ENCODE assay signal across 1 cellular context in the genomic region with DNA sequence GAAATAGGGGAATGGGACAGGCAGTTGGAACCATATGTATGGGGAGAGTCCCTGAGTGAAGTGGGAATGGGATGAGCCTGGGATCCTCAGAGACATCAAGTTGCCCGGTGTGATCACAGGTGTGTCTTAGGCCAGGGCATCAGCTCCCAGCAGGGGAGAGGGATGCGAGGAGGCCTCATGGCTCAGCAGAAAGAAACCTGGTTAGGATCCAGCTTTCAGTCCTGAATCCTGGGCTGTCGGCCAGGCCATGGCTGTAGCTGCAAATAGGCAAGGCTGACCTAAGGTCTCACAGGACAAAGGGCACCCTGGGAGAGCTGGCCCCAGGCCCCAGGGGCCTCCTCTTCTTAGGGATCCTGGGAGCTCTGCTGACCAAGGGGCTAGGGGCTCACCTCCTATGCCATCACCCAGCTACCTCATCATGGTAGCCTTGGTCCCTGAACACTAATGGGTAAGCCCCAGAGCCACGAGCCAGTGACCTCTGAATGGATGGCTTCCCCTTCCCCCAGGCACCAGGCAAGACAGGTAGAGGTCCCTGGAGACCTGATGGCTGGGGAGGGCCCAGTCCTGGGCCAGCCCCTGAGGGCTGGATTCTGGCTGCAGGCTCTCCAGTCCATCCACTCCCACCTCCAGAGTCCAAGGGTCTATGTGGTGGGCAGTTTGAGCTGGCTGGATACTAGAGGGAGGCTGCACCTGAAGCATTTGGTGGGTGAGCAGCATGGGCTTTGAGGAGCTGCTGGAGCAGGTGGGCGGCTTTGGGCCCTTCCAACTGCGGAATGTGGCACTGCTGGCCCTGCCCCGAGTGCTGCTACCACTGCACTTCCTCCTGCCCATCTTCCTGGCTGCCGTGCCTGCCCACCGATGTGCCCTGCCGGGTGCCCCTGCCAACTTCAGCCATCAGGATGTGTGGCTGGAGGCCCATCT.
TF ChIP-seq lines count a peak whose summit lies in the region.

A gene with protein sequence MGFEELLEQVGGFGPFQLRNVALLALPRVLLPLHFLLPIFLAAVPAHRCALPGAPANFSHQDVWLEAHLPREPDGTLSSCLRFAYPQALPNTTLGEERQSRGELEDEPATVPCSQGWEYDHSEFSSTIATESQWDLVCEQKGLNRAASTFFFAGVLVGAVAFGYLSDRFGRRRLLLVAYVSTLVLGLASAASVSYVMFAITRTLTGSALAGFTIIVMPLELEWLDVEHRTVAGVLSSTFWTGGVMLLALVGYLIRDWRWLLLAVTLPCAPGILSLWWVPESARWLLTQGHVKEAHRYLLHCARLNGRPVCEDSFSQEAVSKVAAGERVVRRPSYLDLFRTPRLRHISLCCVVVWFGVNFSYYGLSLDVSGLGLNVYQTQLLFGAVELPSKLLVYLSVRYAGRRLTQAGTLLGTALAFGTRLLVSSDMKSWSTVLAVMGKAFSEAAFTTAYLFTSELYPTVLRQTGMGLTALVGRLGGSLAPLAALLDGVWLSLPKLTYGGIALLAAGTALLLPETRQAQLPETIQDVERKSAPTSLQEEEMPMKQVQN (plus strand): TSS at position 617 of the 921 bp plus-strand sequence. CDS start 99 bp downstream, at position 716.

TF ChIP-seq in HepG2, 621 proteins besides CTCF, POLR2A, EP300 and RAD21 (continued from another document and continues in another):
- TF ChIP-seq, protein P1, sequence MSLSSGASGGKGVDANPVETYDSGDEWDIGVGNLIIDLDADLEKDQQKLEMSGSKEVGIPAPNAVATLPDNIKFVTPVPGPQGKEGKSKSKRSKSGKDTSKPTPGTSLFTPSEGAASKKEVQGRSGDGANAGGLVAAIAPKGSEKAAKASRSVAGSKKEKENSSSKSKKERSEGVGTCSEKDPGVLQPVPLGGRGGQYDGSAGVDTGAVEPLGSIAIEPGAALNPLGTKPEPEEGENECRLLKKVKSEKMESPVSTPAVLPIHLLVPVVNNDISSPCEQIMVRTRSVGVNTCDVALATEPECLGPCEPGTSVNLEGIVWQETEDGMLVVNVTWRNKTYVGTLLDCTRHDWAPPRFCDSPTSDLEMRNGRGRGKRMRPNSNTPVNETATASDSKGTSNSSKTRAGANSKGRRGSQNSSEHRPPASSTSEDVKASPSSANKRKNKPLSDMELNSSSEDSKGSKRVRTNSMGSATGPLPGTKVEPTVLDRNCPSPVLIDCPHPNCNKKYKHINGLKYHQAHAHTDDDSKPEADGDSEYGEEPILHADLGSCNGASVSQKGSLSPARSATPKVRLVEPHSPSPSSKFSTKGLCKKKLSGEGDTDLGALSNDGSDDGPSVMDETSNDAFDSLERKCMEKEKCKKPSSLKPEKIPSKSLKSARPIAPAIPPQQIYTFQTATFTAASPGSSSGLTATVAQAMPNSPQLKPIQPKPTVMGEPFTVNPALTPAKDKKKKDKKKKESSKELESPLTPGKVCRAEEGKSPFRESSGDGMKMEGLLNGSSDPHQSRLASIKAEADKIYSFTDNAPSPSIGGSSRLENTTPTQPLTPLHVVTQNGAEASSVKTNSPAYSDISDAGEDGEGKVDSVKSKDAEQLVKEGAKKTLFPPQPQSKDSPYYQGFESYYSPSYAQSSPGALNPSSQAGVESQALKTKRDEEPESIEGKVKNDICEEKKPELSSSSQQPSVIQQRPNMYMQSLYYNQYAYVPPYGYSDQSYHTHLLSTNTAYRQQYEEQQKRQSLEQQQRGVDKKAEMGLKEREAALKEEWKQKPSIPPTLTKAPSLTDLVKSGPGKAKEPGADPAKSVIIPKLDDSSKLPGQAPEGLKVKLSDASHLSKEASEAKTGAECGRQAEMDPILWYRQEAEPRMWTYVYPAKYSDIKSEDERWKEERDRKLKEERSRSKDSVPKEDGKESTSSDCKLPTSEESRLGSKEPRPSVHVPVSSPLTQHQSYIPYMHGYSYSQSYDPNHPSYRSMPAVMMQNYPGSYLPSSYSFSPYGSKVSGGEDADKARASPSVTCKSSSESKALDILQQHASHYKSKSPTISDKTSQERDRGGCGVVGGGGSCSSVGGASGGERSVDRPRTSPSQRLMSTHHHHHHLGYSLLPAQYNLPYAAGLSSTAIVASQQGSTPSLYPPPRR (CRISPR knock-in tag; IDR thresholded peaks at IDR 0.05; ENCODE audit: borderline replicate concordance), result peak; percentile 53; the same call in 1 of the 2 replicates
- TF ChIP-seq ZNF350 (CRISPR knock-in tag; IDR thresholded peaks at IDR 0.05; ENCODE audit: borderline replicate concordance, low read depth) (peak; percentile 83; the same call in 1 of the 2 replicates), MAFF (IDR thresholded peaks at IDR 0.05; ENCODE audit: low read depth, low read length) (no peak), WIZ (CRISPR knock-in tag; IDR thresholded peaks at IDR 0.05) (peak; percentile 71; the same call in 1 of the 2 replicates), ZFP36 (IDR thresholded peaks at IDR 0.05; ENCODE audit: borderline replicate concordance, low read depth, low read length, partially characterized antibody) (no peak), NCOA2 (CRISPR knock-in tag; IDR thresholded peaks at IDR 0.05) (0 out of 2 replicates have a peak, but pooled peaks have one; percentile 46), TP53 (CRISPR knock-in tag; conservative IDR thresholded peaks at IDR 0.05) (no peak), PHF21A (CRISPR knock-in tag; IDR thresholded peaks at IDR 0.05) (peak; percentile 70), SRY (CRISPR knock-in tag; IDR thresholded peaks at IDR 0.05) (no peak; the same call in 1 of the 2 replicates), KDM4B (CRISPR knock-in tag; IDR thresholded peaks at IDR 0.05) (no peak; the same call in 1 of the 2 replicates), ZIK1 (CRISPR knock-in tag; IDR thresholded peaks at IDR 0.05; ENCODE audit: borderline replicate concordance, low read depth) (no peak), ZKSCAN5 (CRISPR knock-in tag; IDR thresholded peaks at IDR 0.05) (no peak; the same call in 1 of the 2 replicates), FOXK1 (CRISPR knock-in tag; IDR thresholded peaks at IDR 0.05; ENCODE audit: borderline replicate concordance, low read depth) (no peak), SATB2 (CRISPR knock-in tag; IDR thresholded peaks at IDR 0.05) (no peak), MXD4 (CRISPR knock-in tag; IDR thresholded peaks at IDR 0.05) (no peak), PLRG1 (conservative IDR thresholded peaks at IDR 0.05) (no peak), GFI1 (CRISPR knock-in tag; IDR thresholded peaks at IDR 0.05; ENCODE audit: borderline replicate concordance) (no peak), CHCHD3 (CRISPR knock-in tag; IDR thresholded peaks at IDR 0.05) (0 out of 2 replicates have a peak, but pooled peaks have one; percentile 69), ZNF839 (CRISPR knock-in tag; IDR thresholded peaks at IDR 0.05; ENCODE audit: borderline replicate concordance) (peak; percentile 68; the same call in 1 of the 2 replicates), NBN (conservative IDR thresholded peaks at IDR 0.05) (no peak), ZNF737 (CRISPR knock-in tag; IDR thresholded peaks at IDR 0.05; ENCODE audit: borderline replicate concordance) (no peak), ZKSCAN8 (CRISPR knock-in tag; IDR thresholded peaks at IDR 0.05; ENCODE audit: borderline replicate concordance) (no peak), SSRP1 (CRISPR knock-in tag; IDR thresholded peaks at IDR 0.05) (no peak), ZNF234 (CRISPR knock-in tag; conservative IDR thresholded peaks at IDR 0.05) (no peak), CHD2 (IDR thresholded peaks at IDR 0.05; ENCODE audit: low read depth, low read length) (no peak), BCL6 (CRISPR knock-in tag; IDR thresholded peaks at IDR 0.05) (peak; percentile 33; the same call in 1 of the 2 replicates), TAF15 (IDR thresholded peaks at IDR 0.05; ENCODE audit: low read depth, low read length, poor library complexity, severe bottlenecking) (no peak), ISX (CRISPR knock-in tag; conservative IDR thresholded peaks at IDR 0.05) (no peak), SMC3 (IDR thresholded peaks at IDR 0.05; ENCODE audit: low read length) (no peak), ZNF724P (CRISPR knock-in tag; IDR thresholded peaks at IDR 0.05; ENCODE audit: borderline replicate concordance) (peak; percentile 92; the same call in 1 of the 2 replicates), RBM22 (optimal IDR thresholded peaks at IDR 0.05; ENCODE audit: low read length) (no peak), ZNF121 (CRISPR knock-in tag; IDR thresholded peaks at IDR 0.05) (peak; percentile 65; the same call in 1 of the 2 replicates), MBNL3 (CRISPR knock-in tag; conservative IDR thresholded peaks at IDR 0.05) (no peak)
- TF ChIP-seq, protein P2, sequence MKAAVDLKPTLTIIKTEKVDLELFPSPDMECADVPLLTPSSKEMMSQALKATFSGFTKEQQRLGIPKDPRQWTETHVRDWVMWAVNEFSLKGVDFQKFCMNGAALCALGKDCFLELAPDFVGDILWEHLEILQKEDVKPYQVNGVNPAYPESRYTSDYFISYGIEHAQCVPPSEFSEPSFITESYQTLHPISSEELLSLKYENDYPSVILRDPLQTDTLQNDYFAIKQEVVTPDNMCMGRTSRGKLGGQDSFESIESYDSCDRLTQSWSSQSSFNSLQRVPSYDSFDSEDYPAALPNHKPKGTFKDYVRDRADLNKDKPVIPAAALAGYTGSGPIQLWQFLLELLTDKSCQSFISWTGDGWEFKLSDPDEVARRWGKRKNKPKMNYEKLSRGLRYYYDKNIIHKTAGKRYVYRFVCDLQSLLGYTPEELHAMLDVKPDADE (CRISPR knock-in tag; IDR thresholded peaks at IDR 0.05), result no peak
- TF ChIP-seq, protein P3, sequence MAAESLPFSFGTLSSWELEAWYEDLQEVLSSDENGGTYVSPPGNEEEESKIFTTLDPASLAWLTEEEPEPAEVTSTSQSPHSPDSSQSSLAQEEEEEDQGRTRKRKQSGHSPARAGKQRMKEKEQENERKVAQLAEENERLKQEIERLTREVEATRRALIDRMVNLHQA (CRISPR knock-in tag; IDR thresholded peaks at IDR 0.05), result no peak
- TF ChIP-seq, protein P4, sequence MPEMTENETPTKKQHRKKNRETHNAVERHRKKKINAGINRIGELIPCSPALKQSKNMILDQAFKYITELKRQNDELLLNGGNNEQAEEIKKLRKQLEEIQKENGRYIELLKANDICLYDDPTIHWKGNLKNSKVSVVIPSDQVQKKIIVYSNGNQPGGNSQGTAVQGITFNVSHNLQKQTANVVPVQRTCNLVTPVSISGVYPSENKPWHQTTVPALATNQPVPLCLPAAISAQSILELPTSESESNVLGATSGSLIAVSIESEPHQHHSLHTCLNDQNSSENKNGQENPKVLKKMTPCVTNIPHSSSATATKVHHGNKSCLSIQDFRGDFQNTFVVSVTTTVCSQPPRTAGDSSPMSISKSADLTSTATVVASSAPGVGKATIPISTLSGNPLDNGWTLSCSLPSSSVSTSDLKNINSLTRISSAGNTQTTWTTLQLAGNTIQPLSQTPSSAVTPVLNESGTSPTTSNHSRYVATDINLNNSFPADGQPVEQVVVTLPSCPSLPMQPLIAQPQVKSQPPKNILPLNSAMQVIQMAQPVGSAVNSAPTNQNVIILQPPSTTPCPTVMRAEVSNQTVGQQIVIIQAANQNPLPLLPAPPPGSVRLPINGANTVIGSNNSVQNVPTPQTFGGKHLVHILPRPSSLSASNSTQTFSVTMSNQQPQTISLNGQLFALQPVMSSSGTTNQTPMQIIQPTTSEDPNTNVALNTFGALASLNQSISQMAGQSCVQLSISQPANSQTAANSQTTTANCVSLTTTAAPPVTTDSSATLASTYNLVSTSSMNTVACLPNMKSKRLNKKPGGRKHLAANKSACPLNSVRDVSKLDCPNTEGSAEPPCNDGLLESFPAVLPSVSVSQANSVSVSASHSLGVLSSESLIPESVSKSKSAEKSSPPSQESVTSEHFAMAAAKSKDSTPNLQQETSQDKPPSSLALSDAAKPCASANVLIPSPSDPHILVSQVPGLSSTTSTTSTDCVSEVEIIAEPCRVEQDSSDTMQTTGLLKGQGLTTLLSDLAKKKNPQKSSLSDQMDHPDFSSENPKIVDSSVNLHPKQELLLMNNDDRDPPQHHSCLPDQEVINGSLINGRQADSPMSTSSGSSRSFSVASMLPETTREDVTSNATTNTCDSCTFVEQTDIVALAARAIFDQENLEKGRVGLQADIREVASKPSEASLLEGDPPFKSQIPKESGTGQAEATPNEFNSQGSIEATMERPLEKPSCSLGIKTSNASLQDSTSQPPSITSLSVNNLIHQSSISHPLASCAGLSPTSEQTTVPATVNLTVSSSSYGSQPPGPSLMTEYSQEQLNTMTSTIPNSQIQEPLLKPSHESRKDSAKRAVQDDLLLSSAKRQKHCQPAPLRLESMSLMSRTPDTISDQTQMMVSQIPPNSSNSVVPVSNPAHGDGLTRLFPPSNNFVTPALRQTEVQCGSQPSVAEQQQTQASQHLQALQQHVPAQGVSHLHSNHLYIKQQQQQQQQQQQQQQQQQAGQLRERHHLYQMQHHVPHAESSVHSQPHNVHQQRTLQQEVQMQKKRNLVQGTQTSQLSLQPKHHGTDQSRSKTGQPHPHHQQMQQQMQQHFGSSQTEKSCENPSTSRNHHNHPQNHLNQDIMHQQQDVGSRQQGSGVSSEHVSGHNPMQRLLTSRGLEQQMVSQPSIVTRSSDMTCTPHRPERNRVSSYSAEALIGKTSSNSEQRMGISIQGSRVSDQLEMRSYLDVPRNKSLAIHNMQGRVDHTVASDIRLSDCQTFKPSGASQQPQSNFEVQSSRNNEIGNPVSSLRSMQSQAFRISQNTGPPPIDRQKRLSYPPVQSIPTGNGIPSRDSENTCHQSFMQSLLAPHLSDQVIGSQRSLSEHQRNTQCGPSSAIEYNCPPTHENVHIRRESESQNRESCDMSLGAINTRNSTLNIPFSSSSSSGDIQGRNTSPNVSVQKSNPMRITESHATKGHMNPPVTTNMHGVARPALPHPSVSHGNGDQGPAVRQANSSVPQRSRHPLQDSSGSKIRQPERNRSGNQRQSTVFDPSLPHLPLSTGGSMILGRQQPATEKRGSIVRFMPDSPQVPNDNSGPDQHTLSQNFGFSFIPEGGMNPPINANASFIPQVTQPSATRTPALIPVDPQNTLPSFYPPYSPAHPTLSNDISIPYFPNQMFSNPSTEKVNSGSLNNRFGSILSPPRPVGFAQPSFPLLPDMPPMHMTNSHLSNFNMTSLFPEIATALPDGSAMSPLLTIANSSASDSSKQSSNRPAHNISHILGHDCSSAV (CRISPR knock-in tag; IDR thresholded peaks at IDR 0.05; ENCODE audit: borderline replicate concordance), result peak; percentile 78; the same call in 1 of the 2 replicates
- TF ChIP-seq, protein P5, sequence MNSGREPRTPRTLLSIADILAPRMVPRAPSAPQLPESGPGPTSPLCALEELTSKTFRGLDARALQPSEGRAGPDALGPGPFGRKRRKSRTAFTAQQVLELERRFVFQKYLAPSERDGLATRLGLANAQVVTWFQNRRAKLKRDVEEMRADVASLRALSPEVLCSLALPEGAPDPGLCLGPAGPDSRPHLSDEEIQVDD (CRISPR knock-in tag; IDR thresholded peaks at IDR 0.05; ENCODE audit: borderline replicate concordance), result no peak
- TF ChIP-seq, protein P6, sequence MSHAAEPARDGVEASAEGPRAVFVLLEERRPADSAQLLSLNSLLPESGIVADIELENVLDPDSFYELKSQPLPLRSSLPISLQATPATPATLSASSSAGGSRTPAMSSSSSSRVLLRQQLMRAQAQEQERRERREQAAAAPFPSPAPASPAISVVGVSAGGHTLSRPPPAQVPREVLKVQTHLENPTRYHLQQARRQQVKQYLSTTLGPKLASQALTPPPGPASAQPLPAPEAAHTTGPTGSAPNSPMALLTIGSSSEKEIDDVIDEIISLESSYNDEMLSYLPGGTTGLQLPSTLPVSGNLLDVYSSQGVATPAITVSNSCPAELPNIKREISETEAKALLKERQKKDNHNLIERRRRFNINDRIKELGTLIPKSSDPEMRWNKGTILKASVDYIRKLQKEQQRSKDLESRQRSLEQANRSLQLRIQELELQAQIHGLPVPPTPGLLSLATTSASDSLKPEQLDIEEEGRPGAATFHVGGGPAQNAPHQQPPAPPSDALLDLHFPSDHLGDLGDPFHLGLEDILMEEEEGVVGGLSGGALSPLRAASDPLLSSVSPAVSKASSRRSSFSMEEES (CRISPR knock-in tag; IDR thresholded peaks at IDR 0.05), result no peak
- TF ChIP-seq, protein P7, sequence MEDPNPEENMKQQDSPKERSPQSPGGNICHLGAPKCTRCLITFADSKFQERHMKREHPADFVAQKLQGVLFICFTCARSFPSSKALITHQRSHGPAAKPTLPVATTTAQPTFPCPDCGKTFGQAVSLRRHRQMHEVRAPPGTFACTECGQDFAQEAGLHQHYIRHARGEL (CRISPR knock-in tag; IDR thresholded peaks at IDR 0.05), result no peak
